ENCODE assay signal across 4 cellular contexts in the genomic region with DNA sequence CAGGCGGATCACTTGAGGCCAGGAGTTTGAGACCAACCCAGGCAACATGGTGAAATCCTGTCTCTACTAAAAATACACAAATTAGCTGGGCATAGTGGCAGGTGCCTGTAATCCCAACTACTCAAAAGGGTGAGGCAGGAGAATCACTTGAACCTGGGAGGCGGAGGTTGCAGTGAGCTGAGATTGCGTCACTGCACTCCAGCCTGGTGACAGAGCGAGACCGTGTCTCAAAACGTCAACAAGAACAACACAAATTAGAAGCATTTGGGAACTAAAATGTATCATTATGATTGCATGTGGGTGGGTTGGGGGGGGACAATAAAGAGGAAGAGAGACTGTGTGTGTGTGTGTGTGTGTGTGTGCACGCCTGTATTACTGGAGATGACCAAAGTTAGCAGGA. TPM values are rescaled to one million over a fixed set of nuclear protein-coding genes. Genes with fewer than 3 reads are reported as not detected.
"Had no signal": no experiment of that assay in that cellular context is flagged by ENCODE, and none has a peak within 500 bp of the region (broad histone marks: within the 10 kb centered on the region; RNA-seq: fewer than 3 reads in every experiment).

No MANE protein-coding gene starts in this region.

RNA-seq across cellular contexts. Expression of a gene that starts 17.0 kb away (rescaled TPM):
- total RNA-seq: astrocyte, dermis microvascular lymphatic vessel endothelial cell, glomerular endothelial cell had no signal
- polyA plus RNA-seq: endothelial cell of umbilical vein had no signal
